21 cellular contexts compared by ENCODE assay signal in genomic region chr10:68816796-68817412, GRCh38. TPM values are rescaled to one million over a fixed set of nuclear protein-coding genes. Genes with fewer than 3 reads are reported as not detected.
DNase-seq lines count a peak whose midpoint lies in the region; ATAC-seq, FAIRE-seq and TF ChIP-seq lines count a peak whose summit lies in the region.
"Had no signal": no experiment of that assay in that cellular context is flagged by ENCODE, and none has a peak within 500 bp of the region (broad histone marks: within the 10 kb centered on the region; RNA-seq: fewer than 3 reads in every experiment).

No MANE protein-coding gene starts in this region.

- no peak overlapping the region for H2BK5ac ChIP-seq in H1 (ENCODE audit: low read depth, low read length)

- H3K27ac ChIP-seq in DND-41 (ENCODE audit: low read length) (no peak overlapping the region), H1 (ENCODE audit: low read depth, low read length) (no peak overlapping the region), osteoblast (ENCODE audit: low read depth, low read length) (no peak overlapping the region)
- H3K27ac ChIP-seq in CD8-positive, alpha-beta T cell (ENCODE audit: low read depth, low read length): no peak overlapping the region
- H3K27ac ChIP-seq: A549; BLaER1 treated with 17β-estradiol and CSF1 and Interleukin-3, amounts not matched to agents 10 nM and 100 nM; SJSA1 had no signal

- H4K8ac ChIP-seq in H1 (ENCODE audit: extremely low read depth, insufficient read depth, low read length): no peak overlapping the region

- no peak overlapping the region for H3K4me3 Mint-ChIP-seq in CD8-positive, alpha-beta T cell
- H3K4me3 Mint-ChIP-seq: IgD-negative memory B cell had no signal

- 0 out of 2 replicates have a peak overlapping the region, but pooled peaks have one; percentile 24 for H2AK5ac ChIP-seq in H1 (ENCODE audit: low read depth, low read length)

- H2BK20ac ChIP-seq in H1 (ENCODE audit: low read length): no peak overlapping the region

- no peaks in the 10 kb centered on the region for H3K36me3 ChIP-seq in DND-41 (ENCODE audit: insufficient read depth, low read length)
- no peaks in the 10 kb centered on the region for H3K36me3 ChIP-seq in H1 (ENCODE audit: control insufficient read depth in 2 of 4, insufficient read depth in 4 of 4, low read length in 3 of 4)
- no peaks in the 10 kb centered on the region for H3K36me3 ChIP-seq in CD8-positive, alpha-beta T cell (ENCODE audit: insufficient read depth, low read length)
- no peaks in the 10 kb centered on the region for H3K36me3 ChIP-seq in osteoblast (ENCODE audit: insufficient read depth, low read length)
- H3K36me3 ChIP-seq: BLaER1 treated with 17β-estradiol and CSF1 and Interleukin-3, amounts not matched to agents 10 nM and 100 nM; SJSA1 had no signal

- no peaks in the 10 kb centered on the region for H3K9me3 Mint-ChIP-seq in CD8-positive, alpha-beta T cell
- H3K9me3 Mint-ChIP-seq: IgD-negative memory B cell had no signal

- no peaks in the 10 kb centered on the region for H3K9me3 ChIP-seq in DND-41 (ENCODE audit: insufficient read depth, low read length, severe bottlenecking)
- H3K9me3 ChIP-seq in H1 (ENCODE audit: insufficient read depth in 2 of 2, low read depth in 1 of 2, low read length in 1 of 2): no peaks in the 10 kb centered on the region
- H3K9me3 ChIP-seq in CD8-positive, alpha-beta T cell (ENCODE audit: low read length): no peaks in the 10 kb centered on the region
- no peaks in the 10 kb centered on the region for H3K9me3 ChIP-seq in osteoblast (ENCODE audit: low read depth, low read length)
- H3K9me3 ChIP-seq: A549; BLaER1 treated with 17β-estradiol and CSF1 and Interleukin-3, amounts not matched to agents 10 nM and 100 nM; SJSA1 had no signal

- CTCF ChIA-PET in H1 (lab: Charles Lee; ENCODE audit: partially characterized antibody): no interaction called here
- CTCF ChIA-PET in CD8-positive, alpha-beta T cell (lab: Charles Lee): interaction anchor here (0.6 kb wide), 1 partner anchor 753 kb away, joined by 3 read pairs; no protein-coding TSS in a partner anchor

- H2BK12ac ChIP-seq in H1 (ENCODE audit: low read depth, low read length): no peak overlapping the region

- 87% methylated on average over 4 of the region's 4 CpGs; no CpG with 5 or more reads in 1 of the 2 experiments for WGBS in H1 (ENCODE audit: extremely low coverage in 1 of 2, insufficient coverage in 1 of 2, insufficient read length in 1 of 2, insufficient replicate concordance in 2 of 2, low coverage in 1 of 2, low lambda C conversion rate in 2 of 2, missing lambda C conversion rate in 1 of 2), 2 experiments

- ATAC-seq in DND-41 (ENCODE audit: insufficient read depth, low read depth): no peak
- no peak for ATAC-seq in CD8-positive, alpha-beta T cell
- ATAC-seq in GM21576 (IDR thresholded peaks at IDR 0.05; ENCODE audit: unreplicated experiment): no peak
- ATAC-seq: A549, GM12878 had no signal

- H3K4me3 ChIP-seq in DND-41 (ENCODE audit: low read depth in 1 of 2, low read length in 2 of 2): no peak overlapping the region
- H3K4me3 ChIP-seq in H1 (ENCODE audit: extremely low read depth in 1 of 4, insufficient read depth in 2 of 4, low read depth in 3 of 4, low read length in 4 of 4): no peak overlapping the region
- no peak overlapping the region for H3K4me3 ChIP-seq in CD8-positive, alpha-beta T cell (ENCODE audit: low read depth, low read length)
- H3K4me3 ChIP-seq in osteoblast (ENCODE audit: insufficient read depth, low read length): no peak overlapping the region
- H3K4me3 ChIP-seq: A549; BLaER1 treated with 17β-estradiol and CSF1 and Interleukin-3, amounts not matched to agents 10 nM and 100 nM; GM12878; SJSA1 had no signal

- H4K5ac ChIP-seq in H1 (ENCODE audit: insufficient read length, low read depth, low read length): no peak overlapping the region

- POLR2A ChIA-PET in H1 (lab: Charles Lee; ENCODE audit: partially characterized antibody): interaction anchor here (0.6 to 1.4 kb wide), 2 partner anchors 34 to 84 kb away, joined by 3 to 4 read pairs; no protein-coding TSS in a partner anchor
- POLR2A ChIA-PET in CD8-positive, alpha-beta T cell (lab: Charles Lee): no interaction called here

- H3K9ac ChIP-seq in DND-41 (ENCODE audit: low read depth, low read length): no peak overlapping the region
- H3K9ac ChIP-seq in H1 (replicated peaks in 1 of 4; ENCODE audit: extremely low read depth in 1 of 4, low read depth in 3 of 4, low read length in 3 of 4): no peak overlapping the region
- H3K9ac ChIP-seq: BLaER1 treated with 17β-estradiol and CSF1 and Interleukin-3, amounts not matched to agents 10 nM and 100 nM had no signal

- H3K79me2 ChIP-seq in DND-41 (ENCODE audit: insufficient read depth, low read length) (no peaks in the 10 kb centered on the region), H1 (ENCODE audit: control insufficient read depth in 1 of 2, insufficient read depth in 2 of 2, low read length in 2 of 2) (no peaks in the 10 kb centered on the region), osteoblast (ENCODE audit: insufficient read depth, low read length) (no peaks in the 10 kb centered on the region)

- H3K27me3 Mint-ChIP-seq in CD8-positive, alpha-beta T cell (ENCODE audit: low read depth): no peaks in the 10 kb centered on the region
- H3K27me3 Mint-ChIP-seq: IgD-negative memory B cell had no signal

- no peaks in the 10 kb centered on the region for H3K79me1 ChIP-seq in H1 (ENCODE audit: low read depth, low read length)

- no peak overlapping the region for H3K14ac ChIP-seq in H1 (ENCODE audit: insufficient read length)

- H3K4me2 ChIP-seq in DND-41 (ENCODE audit: insufficient read depth, low read length) (no peak overlapping the region), H1 (ENCODE audit: insufficient read depth in 1 of 2, low read depth in 2 of 2, low read length in 2 of 2) (no peak overlapping the region), osteoblast (ENCODE audit: insufficient read depth, low read length) (no peak overlapping the region)
- H3K4me2 ChIP-seq: A549; BLaER1 treated with 17β-estradiol and CSF1 and Interleukin-3, amounts not matched to agents 10 nM and 100 nM had no signal

- no peak for TF ChIP-seq CTCF in DND-41 (IDR thresholded peaks at IDR 0.05; ENCODE audit: borderline replicate concordance, extremely low read depth, low read length, poor library complexity, severe bottlenecking)
- no peak for TF ChIP-seq CTCF in H1 (IDR thresholded peaks at IDR 0.05; ENCODE audit: control extremely low read depth in 1 of 3, insufficient read depth in 1 of 3, low read depth in 1 of 3, low read length in 3 of 3)
- TF ChIP-seq CTCF in CD8-positive, alpha-beta T cell (IDR thresholded peaks at IDR 0.05): no peak
- no peak for TF ChIP-seq CTCF in osteoblast (IDR thresholded peaks at IDR 0.05; ENCODE audit: extremely low read depth, low read depth, low read length)

- no peak overlapping the region for H3K27ac Mint-ChIP-seq in CD8-positive, alpha-beta T cell
- H3K27ac Mint-ChIP-seq: IgD-negative memory B cell had no signal

- TF ChIP-seq EP300 in H1 (IDR thresholded peaks at IDR 0.05; ENCODE audit: borderline replicate concordance in 1 of 2, low read depth in 2 of 2, low read length in 2 of 2): no peak

- H3K23ac ChIP-seq in H1 (ENCODE audit: insufficient read length): no peak overlapping the region

- H2AFZ ChIP-seq in DND-41 (ENCODE audit: low read depth, low read length) (peak overlapping the region; percentile 38; the same call in 1 of the 2 replicates), H1 (ENCODE audit: low read length) (no peak overlapping the region), osteoblast (ENCODE audit: low read length) (no peak overlapping the region)

- H3K23me2 ChIP-seq in H1 (ENCODE audit: low read depth, low read length): no peaks in the 10 kb centered on the region

- no peak overlapping the region for H3K4ac ChIP-seq in H1 (replicated peaks; ENCODE audit: insufficient read length, low read depth, low read length)

- TF ChIP-seq POLR2A in H1 (IDR thresholded peaks at IDR 0.05; ENCODE audit: control extremely low read depth in 1 of 2, low read depth in 2 of 2, low read length in 2 of 2): no peak

- no peak overlapping the region for H2BK15ac ChIP-seq in H1 (ENCODE audit: low read length)

- intact Hi-C loops in CD8-positive, alpha-beta T cell (cut with DNase I, micrococcal nuclease): no loop called here

- no peak overlapping the region for H4K91ac ChIP-seq in H1 (replicated peaks; ENCODE audit: insufficient read length, low read length)

- no peak overlapping the region for H3K56ac ChIP-seq in H1 (replicated peaks; ENCODE audit: insufficient read length, low read depth, low read length)

- no peaks in the 10 kb centered on the region for H3K36me3 Mint-ChIP-seq in CD8-positive, alpha-beta T cell
- H3K36me3 Mint-ChIP-seq: IgD-negative memory B cell had no signal

- no peak for TF ChIP-seq RAD21 in H1 (IDR thresholded peaks at IDR 0.05 in 1 of 2, conservative IDR thresholded peaks at IDR 0.05 in 1 of 2; ENCODE audit: low read depth in 2 of 2, low read length in 2 of 2)

- no peak overlapping the region for H3K18ac ChIP-seq in H1 (ENCODE audit: extremely low read depth, low read length)

- H3K4me1 Mint-ChIP-seq in CD8-positive, alpha-beta T cell (ENCODE audit: low read depth): no peaks in the 10 kb centered on the region

- H3K27me3 ChIP-seq in DND-41 (ENCODE audit: insufficient read depth, low read length, poor library complexity): no peaks in the 10 kb centered on the region
- no peaks in the 10 kb centered on the region for H3K27me3 ChIP-seq in H1 (replicated peaks in 1 of 4; ENCODE audit: control insufficient read depth in 3 of 4, extremely low read depth in 1 of 4, insufficient read depth in 3 of 4, low read length in 3 of 4)
- H3K27me3 ChIP-seq in CD8-positive, alpha-beta T cell (ENCODE audit: insufficient read depth, low read length): no peaks in the 10 kb centered on the region
- no peaks in the 10 kb centered on the region for H3K27me3 ChIP-seq in osteoblast (ENCODE audit: insufficient read depth, low read length)
- H3K27me3 ChIP-seq: BLaER1 treated with 17β-estradiol and CSF1 and Interleukin-3, amounts not matched to agents 10 nM and 100 nM; SJSA1 had no signal

- no peak for FAIRE-seq in H1 (lab: Jason Lieb, UNC)
- FAIRE-seq: A549, GM12878, H54, HTR-8/SVneo had no signal

- H3K4me1 ChIP-seq in DND-41 (ENCODE audit: insufficient read depth, low read length) (no peaks in the 10 kb centered on the region), H1 (replicated peaks in 1 of 4; ENCODE audit: control insufficient read depth in 3 of 4, insufficient read depth in 4 of 4, low read length in 3 of 4) (0 out of 7 replicates have a peak, but pooled peaks cover 0 to 3% (median 0%) of the 10 kb centered on the region in 4 experiments), osteoblast (ENCODE audit: insufficient read depth, low read length) (no peaks in the 10 kb centered on the region)
- no peaks in the 10 kb centered on the region for H3K4me1 ChIP-seq in CD8-positive, alpha-beta T cell (ENCODE audit: insufficient read depth, low read length)
- H3K4me1 ChIP-seq: BLaER1 treated with 17β-estradiol and CSF1 and Interleukin-3, amounts not matched to agents 10 nM and 100 nM; SJSA1 had no signal

- DNase-seq in DND-41 (no peak), M059J (ENCODE audit: low read depth) (peak; percentile 28), H1 (ENCODE audit: low read depth in 1 of 2, low spot score in 2 of 2) (no peak), mesenteric fat pad (ENCODE audit: low spot score) (peak; percentile 30), osteoblast (ENCODE audit: insufficient read length, low spot score, missing footprints) (no peak)
- DNase-seq in CD8-positive, alpha-beta T cell: no peak
- DNase-seq: GDM1, MV-4-11, NCI-H1417, NCI-H187 treated with DMSO at 0.1 percent for 48 hours, NCI-H2171, NCI-H446 treated with DMSO at 0.1 percent for 48 hours, OCI-M1 had no signal

- H4K20me1 ChIP-seq in DND-41 (ENCODE audit: insufficient read depth, low read length) (no peaks in the 10 kb centered on the region), H1 (replicated peaks in 1 of 2; ENCODE audit: control insufficient read depth in 1 of 2, insufficient read depth in 2 of 2, low read length in 2 of 2) (no peaks in the 10 kb centered on the region), osteoblast (ENCODE audit: insufficient read depth, low read length) (no peaks in the 10 kb centered on the region)
- H4K20me1 ChIP-seq: BLaER1 treated with 17β-estradiol and CSF1 and Interleukin-3, amounts not matched to agents 10 nM and 100 nM had no signal

- no peak overlapping the region for H2BK120ac ChIP-seq in H1 (replicated peaks; ENCODE audit: low read depth, low read length)

RNA-seq across cellular contexts. Expression of gene STOX1, which starts 10.4 kb away (rescaled TPM):
- total RNA-seq in M059J (2014; rRNA removed; shearing (Covaris generic)): 0.30 and 2.2 TPM in 2 replicates
- 2.5 and 2.6 TPM in 2 replicates for total RNA-seq in H1 (2021; fragmentation: NEBNext Ultra II Directional; extraction: Animal tissue kit (Norgen Biotek cat#: 25700))
- polyA plus RNA-seq in H1 (2011; rRNA removed): 0.47 and 0.92 TPM in 2 replicates
- 1.1 TPM for polyA plus RNA-seq in H1 (2011; cell fraction: cytosol; rRNA removed)
- 0.70 TPM for polyA plus RNA-seq in H1 (2011; cell fraction: nucleus; rRNA removed)
- 1.5 to 2.3 TPM (median 1.8 TPM) in 4 replicates for polyA plus RNA-seq in H1 (2012, experiment 1 of 2)
- 0.13 TPM for polyA plus RNA-seq in H1 (2012, experiment 2 of 2)
- 0.83 TPM for polyA plus RNA-seq in H1 (2013, experiment 1 of 2)
- 1.1 TPM for polyA plus RNA-seq in H1 (2013, experiment 2 of 2)
- 2.4 and 3.6 TPM in 2 replicates for polyA minus RNA-seq in H1 (2011; rRNA and poly(A)+ RNA removed)
- 1.4 TPM for polyA minus RNA-seq in H1 (2011; cell fraction: cytosol; rRNA and poly(A)+ RNA removed)
- 1.8 TPM for polyA minus RNA-seq in H1 (2011; cell fraction: nucleus; rRNA and poly(A)+ RNA removed)
- total RNA-seq in mesenteric fat pad (8.1 TPM), osteoblast (under 0.01 and 0.29 TPM in 2 replicates)
- total RNA-seq in CD8-positive, alpha-beta T cell: under 1 TPM in 1 of 2 experiments, not detected in 1; 0.11 TPM

Comparison
In these comparisons a context has a peak if more than half of its experiments do, and no peak if none do; other contexts are left out.
1. DNase-seq: peak in M059J (single experiment) and mesenteric fat pad (single experiment); none in DND-41 (single experiment), H1 (0 of 2), CD8-positive, alpha-beta T cell (0 of 7) and osteoblast (single experiment).